In the genomic region with DNA sequence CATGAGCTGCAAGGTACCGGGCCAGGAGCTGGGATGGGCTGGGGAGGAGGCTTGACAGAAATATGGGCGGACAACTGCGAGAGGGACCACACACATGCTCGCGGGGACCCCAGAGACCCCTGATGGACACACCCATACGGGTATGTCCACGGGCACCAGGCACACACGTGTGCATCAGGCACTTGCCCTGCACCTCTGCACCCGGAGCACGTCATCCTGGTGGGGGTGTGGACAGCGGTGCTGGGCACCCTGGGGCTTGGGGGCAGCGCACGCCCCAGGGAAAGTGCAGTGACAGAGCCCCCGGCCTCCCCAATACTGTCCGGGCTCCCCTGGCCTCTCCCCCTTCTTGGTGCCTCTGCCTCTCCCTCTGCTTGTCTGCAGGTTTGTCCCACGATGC, we compare ENCODE assay signal across 18 cellular contexts. TPM values are rescaled to one million over a fixed set of nuclear protein-coding genes. Genes with fewer than 3 reads are reported as not detected.
A peak's percentile ranks its signal among the peaks of the same experiment; 100 is the strongest.
DNase-seq lines count a peak whose midpoint lies in the region; ATAC-seq, FAIRE-seq and TF ChIP-seq lines count a peak whose summit lies in the region.
"Had no signal": no experiment of that assay in that cellular context is flagged by ENCODE, and none has a peak within 500 bp of the region (broad histone marks: within the 10 kb centered on the region; RNA-seq: fewer than 3 reads in every experiment).

No MANE protein-coding gene starts in this region.

- CTCF ChIA-PET in HepG2 (lab: Yijun Ruan, JAX; ENCODE audit: low intra/inter-chr PET ratio, low total read pairs) (interaction anchor here (1.7 kb wide), 1 partner anchor 36 kb away, joined by 13 read pairs; no protein-coding TSS in a partner anchor), PC-3 (lab: Charles Lee) (no interaction called here)

- ATAC-seq in HepG2 (no peak), right lobe of liver (no peak), PC-3 (no peak)
- no peak for ATAC-seq in naive thymus-derived CD8-positive, alpha-beta T cell
- ATAC-seq: left colon, sciatic nerve had no signal

- H3K4me2 ChIP-seq in HepG2 (ENCODE audit: low read depth, low read length): peak overlapping the region; percentile 98
- no peak overlapping the region for H3K4me2 ChIP-seq in PC-3 (ENCODE audit: low read length)

- no peak for FAIRE-seq in HepG2 (lab: Jason Lieb, UNC)

- TF ChIP-seq EP300 in HepG2 (IDR thresholded peaks at IDR 0.05; ENCODE audit: low read depth in 2 of 2, low read length in 2 of 2): no peak
- TF ChIP-seq EP300 in HepG2 (CRISPR knock-in tag; IDR thresholded peaks at IDR 0.05; ENCODE audit: borderline replicate concordance): no peak

- WGBS in HepG2 (ENCODE audit: low lambda C conversion rate): 39% methylated on average over 5 of the region's 16 CpGs
- WGBS in right lobe of liver (ENCODE audit: insufficient coverage, low coverage, low lambda C conversion rate, missing lambda C conversion rate): 70% methylated on average over 2 of the region's 16 CpGs

- H3K36me3 ChIP-seq in HepG2 (replicated peaks in 1 of 2; ENCODE audit: control insufficient read depth in 1 of 2, insufficient read depth in 2 of 2, low read length in 2 of 2): no peaks in the 10 kb centered on the region
- H3K36me3 ChIP-seq in right lobe of liver: no peaks in the 10 kb centered on the region
- no peaks in the 10 kb centered on the region for H3K36me3 ChIP-seq in PC-3 (ENCODE audit: low read depth, low read length)
- H3K36me3 ChIP-seq: SJSA1 had no signal

- POLR2A ChIA-PET in HepG2 (lab: Yijun Ruan, JAX): no interaction called here
- POLR2A ChIA-PET in naive thymus-derived CD8-positive, alpha-beta T cell (lab: Charles Lee): no interaction called here
- POLR2A ChIA-PET in PC-3 (lab: Charles Lee; ENCODE audit: unreplicated experiment): no interaction called here

- peak overlapping the region in 6 of 10 donors; percentile 64 to 88 (median 74) for H3K4me3 Mint-ChIP-seq in naive thymus-derived CD8-positive, alpha-beta T cell

- H3K9ac ChIP-seq in HepG2 (ENCODE audit: insufficient read depth, low read depth, low read length) (peak overlapping the region; percentile 75; the same call in 1 of the 2 replicates), PC-3 (ENCODE audit: low read length) (no peak overlapping the region)

- H3K36me3 Mint-ChIP-seq in naive thymus-derived CD8-positive, alpha-beta T cell: no peaks in the 10 kb centered on the region
- H3K36me3 Mint-ChIP-seq: activated naive CD8-positive, alpha-beta T cell treated with anti-CD3 and anti-CD28 coated beads, Interleukin-2, amount 10 ng/mL, durations not matched to agents 7 days and 5 days had no signal

- TF ChIP-seq CTCF in HepG2 (CRISPR knock-in tag; IDR thresholded peaks at IDR 0.05) (no peak), right lobe of liver (IDR thresholded peaks at IDR 0.05) (no peak), coronary artery (IDR thresholded peaks at IDR 0.05) (no peak), PC-3 (conservative IDR thresholded peaks at IDR 0.05; ENCODE audit: low read depth, low read length) (no peak)

- peaks cover 32 to 82% (median 63%) of the 10 kb centered on the region in 4 donors for H3K4me1 Mint-ChIP-seq in naive thymus-derived CD8-positive, alpha-beta T cell

- no TSS peak for BruUV-seq in HepG2 (replicated peaks; lab: Mats Ljungman, UMichigan)
- no TSS peak for BruUV-seq in PC-3 (replicated peaks; lab: Mats Ljungman, UMichigan)

- H3K79me2 ChIP-seq in HepG2 (ENCODE audit: insufficient read depth, low read length): no peaks in the 10 kb centered on the region
- no peaks in the 10 kb centered on the region for H3K79me2 ChIP-seq in PC-3 (ENCODE audit: low read length)

- H3K27ac Mint-ChIP-seq in naive thymus-derived CD8-positive, alpha-beta T cell: peak overlapping the region; percentile 95 to 100 (median 98)
- H3K27ac Mint-ChIP-seq: H9 had no signal

- in situ Hi-C loops in HepG2 (cut with HindIII; ENCODE audit: extremely low pct_ligation_motif_present, low pct_unique_long_range_greater_than_20kb): loop anchor here (5.0 kb wide), 2 partner anchors 42 to 108 kb away; a partner anchor contains a TSS

- H2AFZ ChIP-seq in HepG2 (ENCODE audit: low read length) (no peak overlapping the region), PC-3 (ENCODE audit: low read length) (no peak overlapping the region)

- H3K9me2 ChIP-seq in PC-3 (replicated peaks; ENCODE audit: low read length): no peaks in the 10 kb centered on the region

- peak overlapping the region in 1 of 3 experiments; percentile 76; a peak in 1 of 6 replicates for H3K4me3 ChIP-seq in HepG2 (replicated peaks in 1 of 3; ENCODE audit: insufficient read depth in 1 of 3, low read depth in 2 of 3, low read length in 3 of 3)
- H3K4me3 ChIP-seq in right lobe of liver: no peak overlapping the region
- H3K4me3 ChIP-seq in coronary artery: peak overlapping the region; percentile 7
- no peak overlapping the region for H3K4me3 ChIP-seq in PC-3 (ENCODE audit: low read length)
- H3K4me3 ChIP-seq: SJSA1 had no signal

- intact Hi-C loops in HepG2 (cut with micrococcal nuclease; ENCODE audit: unreplicated experiment) (loop anchor here (5.0 kb wide), 1 partner anchor 73 kb away; no protein-coding TSS in a partner anchor), right lobe of liver (cut with DNase I) (loop anchor here in 1 of 2 donors (5.0 kb wide), 1 partner anchor 118 kb away; no protein-coding TSS in a partner anchor), PC-3 (cut with micrococcal nuclease) (no loop called here)

- no peak for TF ChIP-seq RAD21 in HepG2 (CRISPR knock-in tag; IDR thresholded peaks at IDR 0.05)

- no peaks in the 10 kb centered on the region for H3K9me3 Mint-ChIP-seq in naive thymus-derived CD8-positive, alpha-beta T cell
- H3K9me3 Mint-ChIP-seq: activated naive CD8-positive, alpha-beta T cell treated with anti-CD3 and anti-CD28 coated beads, Interleukin-2, amount 10 ng/mL, durations not matched to agents 7 days and 5 days; H9; nephron had no signal

- H3K27me3 ChIP-seq in HepG2 (ENCODE audit: control insufficient read depth in 1 of 2, insufficient read depth in 2 of 2, low read length in 2 of 2) (peaks cover 2 to 32% of the 10 kb centered on the region in 2 experiments; a peak in 4 of 5 replicates), right lobe of liver (no peaks in the 10 kb centered on the region), PC-3 (ENCODE audit: low read length) (no peaks in the 10 kb centered on the region)

- H3K27ac ChIP-seq in HepG2 (ENCODE audit: extremely low read length, insufficient read depth, low read length) (no peak overlapping the region), right lobe of liver (no peak overlapping the region), coronary artery (peak overlapping the region; percentile 96 to 100), PC-3 (ENCODE audit: low read length) (no peak overlapping the region)
- H3K27ac ChIP-seq: SJSA1 had no signal

- H4K20me1 ChIP-seq in HepG2 (ENCODE audit: insufficient read depth, low read length) (no peaks in the 10 kb centered on the region), PC-3 (ENCODE audit: low read length) (no peaks in the 10 kb centered on the region)

- H3F3A ChIP-seq in PC-3 (ENCODE audit: low read length, unreplicated experiment): no peaks in the 10 kb centered on the region

- no peak for DNase-seq in HepG2 (ENCODE audit: low spot score)
- no peak for DNase-seq in right lobe of liver
- no peak for DNase-seq in coronary artery (ENCODE audit: low spot score)
- DNase-seq in naive thymus-derived CD8-positive, alpha-beta T cell: peak in 1 of 10 donors; percentile 27
- no peak for DNase-seq in NCI-H526 (lab: John Stamatoyannopoulos, UW)
- no peak for DNase-seq in PC-3
- no peak for DNase-seq in NCI-H1930 (lab: John Stamatoyannopoulos, UW)
- no peak for DNase-seq in stimulated activated CD4-positive, alpha-beta T cell treated with anti-CD3 and anti-CD28 coated beads, Interleukin-1b, Interleukin-23, amount 100 ng/mL, for 48 hours
- DNase-seq: activated naive CD8-positive, alpha-beta T cell treated with anti-CD3 and anti-CD28 coated beads, Interleukin-2, amount 10 ng/mL, durations not matched to agents 7 days and 5 days; AML-193; cerebellar nuclear complex; DMS79; NCI-H1105 treated with DMSO at 0.1 percent for 48 hours had no signal

- no peaks in the 10 kb centered on the region for H3K27me3 Mint-ChIP-seq in naive thymus-derived CD8-positive, alpha-beta T cell

- H3K9me3 ChIP-seq in HepG2 (ENCODE audit: low read length) (no peaks in the 10 kb centered on the region), right lobe of liver (no peaks in the 10 kb centered on the region), PC-3 (ENCODE audit: low read length) (no peaks in the 10 kb centered on the region)
- H3K9me3 ChIP-seq: SJSA1 had no signal

- H3K4me1 ChIP-seq in HepG2 (ENCODE audit: insufficient read depth, low read length): peaks cover 80% of the 10 kb centered on the region
- H3K4me1 ChIP-seq in right lobe of liver: peaks cover 0 to 26% (median 10%) of the 10 kb centered on the region in 4 donors
- H3K4me1 ChIP-seq in PC-3 (ENCODE audit: insufficient read depth, low read length): peaks cover 49% of the 10 kb centered on the region

- TF ChIP-seq POLR2A in HepG2 (IDR thresholded peaks at IDR 0.05; ENCODE audit: insufficient read depth in 1 of 2, low read depth in 2 of 2, low read length in 2 of 2) (no peak), right lobe of liver (IDR thresholded peaks at IDR 0.05) (no peak)

RNA-seq across cellular contexts. Expression of a gene that starts 1.7 kb away (rescaled TPM):
- total RNA-seq in HepG2 (2016; rRNA removed; fragmentation: Illumina TruSeq; extraction: Trizol) (53.9 and 59.7 TPM in 2 replicates), right lobe of liver (1 to 10 TPM in 5 of 6 experiments, under 1 TPM in 1; 0.79 to 5.4 (median 2.7) TPM), PC-3 (2014; rRNA removed) (45.9 and 48.7 TPM in 2 replicates)
- 18.2 and 27.4 TPM in 2 replicates for total RNA-seq in HepG2 (2016; cell fraction: cytosol; rRNA removed; fragmentation: Illumina TruSeq; extraction: Trizol; ENCODE audit: low read depth)
- 53.1 and 55.2 TPM in 2 replicates for total RNA-seq in HepG2 (2016; cell fraction: insoluble cytoplasmic fraction; rRNA removed; fragmentation: Illumina TruSeq; extraction: Trizol)
- 23.1 and 27.8 TPM in 2 replicates for total RNA-seq in HepG2 (2016; cell fraction: membrane; rRNA removed; fragmentation: Illumina TruSeq; extraction: Trizol)
- total RNA-seq in HepG2 (2016; cell fraction: nucleus; rRNA removed; fragmentation: Illumina TruSeq; extraction: Trizol): 25.3 and 26.5 TPM in 2 replicates
- polyA plus RNA-seq in HepG2 (2011; rRNA removed): 59.5 and 62.2 TPM in 2 replicates
- polyA plus RNA-seq in HepG2 (2011; cell fraction: cytosol; rRNA removed): 27.8 and 82.6 TPM in 2 replicates
- polyA plus RNA-seq in HepG2 (2011; cell fraction: nucleus; rRNA removed): 47.3 and 55.5 TPM in 2 replicates
- polyA plus RNA-seq in HepG2 (2012): 46.4 and 49.2 TPM in 2 replicates
- 85.4 and 115 TPM in 2 replicates for polyA plus RNA-seq in HepG2 (2016; cell fraction: cytosol; fragmentation: Illumina TruSeq; extraction: Trizol; ENCODE audit: low read depth)
- polyA plus RNA-seq in HepG2 (2016; cell fraction: insoluble cytoplasmic fraction; fragmentation: Illumina TruSeq; extraction: Trizol; ENCODE audit: low read depth): 142 and 159 TPM in 2 replicates
- 67.3 and 82.2 TPM in 2 replicates for polyA plus RNA-seq in HepG2 (2016; cell fraction: membrane; fragmentation: Illumina TruSeq; extraction: Trizol; ENCODE audit: low read depth)
- polyA plus RNA-seq in HepG2 (2016; cell fraction: nucleus; fragmentation: Illumina TruSeq; extraction: Trizol; ENCODE audit: insufficient read depth, low read depth): 136 and 137 TPM in 2 replicates
- 24.8 and 136 TPM in 2 replicates for polyA minus RNA-seq in HepG2 (2011; rRNA and poly(A)+ RNA removed; ENCODE audit: low replicate concordance)
- polyA minus RNA-seq in HepG2 (2011; cell fraction: cytosol; rRNA and poly(A)+ RNA removed): 20.6 and 28.4 TPM in 2 replicates
- 4.7 and 11.8 TPM in 2 replicates for polyA minus RNA-seq in HepG2 (2011; cell fraction: nucleus; rRNA and poly(A)+ RNA removed)
- 10 to 100 TPM; 96.5 to 98.1 TPM for total RNA-seq in naive thymus-derived CD8-positive, alpha-beta T cell
- 100 to 1,000 TPM; 342 to 784 (median 530) TPM for polyA plus RNA-seq in naive thymus-derived CD8-positive, alpha-beta T cell

RNA-seq across cellular contexts. Expression of a gene that starts 6.1 kb away (rescaled TPM):
- total RNA-seq in HepG2 (2016; rRNA removed; fragmentation: Illumina TruSeq; extraction: Trizol) (20.7 and 27.4 TPM in 2 replicates), right lobe of liver (1 to 10 TPM; 2.2 to 8.1 (median 3.9) TPM), PC-3 (2014; rRNA removed) (66.7 and 108 TPM in 2 replicates)
- total RNA-seq in HepG2 (2016; cell fraction: cytosol; rRNA removed; fragmentation: Illumina TruSeq; extraction: Trizol; ENCODE audit: low read depth): 9.2 and 10.3 TPM in 2 replicates
- total RNA-seq in HepG2 (2016; cell fraction: insoluble cytoplasmic fraction; rRNA removed; fragmentation: Illumina TruSeq; extraction: Trizol): 21.2 and 28.4 TPM in 2 replicates
- total RNA-seq in HepG2 (2016; cell fraction: membrane; rRNA removed; fragmentation: Illumina TruSeq; extraction: Trizol): 12.9 and 13.8 TPM in 2 replicates
- 15.9 and 16.8 TPM in 2 replicates for total RNA-seq in HepG2 (2016; cell fraction: nucleus; rRNA removed; fragmentation: Illumina TruSeq; extraction: Trizol)
- polyA plus RNA-seq in HepG2 (2011; rRNA removed): 5.7 and 7.3 TPM in 2 replicates
- 4.1 and 10.9 TPM in 2 replicates for polyA plus RNA-seq in HepG2 (2011; cell fraction: cytosol; rRNA removed)
- polyA plus RNA-seq in HepG2 (2011; cell fraction: nucleus; rRNA removed): 20.8 and 27.4 TPM in 2 replicates
- polyA plus RNA-seq in HepG2 (2012): 4.5 and 5.0 TPM in 2 replicates
- polyA plus RNA-seq in HepG2 (2016; cell fraction: cytosol; fragmentation: Illumina TruSeq; extraction: Trizol; ENCODE audit: low read depth): 5.8 and 6.5 TPM in 2 replicates
- polyA plus RNA-seq in HepG2 (2016; cell fraction: insoluble cytoplasmic fraction; fragmentation: Illumina TruSeq; extraction: Trizol; ENCODE audit: low read depth): 20.9 and 21.6 TPM in 2 replicates
- 9.6 and 10.0 TPM in 2 replicates for polyA plus RNA-seq in HepG2 (2016; cell fraction: membrane; fragmentation: Illumina TruSeq; extraction: Trizol; ENCODE audit: low read depth)
- polyA plus RNA-seq in HepG2 (2016; cell fraction: nucleus; fragmentation: Illumina TruSeq; extraction: Trizol; ENCODE audit: insufficient read depth, low read depth): 36.1 and 37.5 TPM in 2 replicates
- polyA minus RNA-seq in HepG2 (2011; rRNA and poly(A)+ RNA removed; ENCODE audit: low replicate concordance): 12.1 and 23.1 TPM in 2 replicates
- 2.8 and 5.5 TPM in 2 replicates for polyA minus RNA-seq in HepG2 (2011; cell fraction: cytosol; rRNA and poly(A)+ RNA removed)
- polyA minus RNA-seq in HepG2 (2011; cell fraction: nucleus; rRNA and poly(A)+ RNA removed): 7.3 and 9.0 TPM in 2 replicates
- total RNA-seq in naive thymus-derived CD8-positive, alpha-beta T cell: 10 to 100 TPM; 22.2 to 25.0 TPM
- polyA plus RNA-seq in naive thymus-derived CD8-positive, alpha-beta T cell: 10 to 100 TPM in 1 of 3 donors, 1 to 10 TPM in 2; 7.2 to 10.1 (median 7.6) TPM

RNA-seq across cellular contexts. Expression of a gene that starts 10.4 kb away (rescaled TPM):
- total RNA-seq in HepG2 (2016; rRNA removed; fragmentation: Illumina TruSeq; extraction: Trizol) (32.1 and 37.9 TPM in 2 replicates), right lobe of liver (10 to 100 TPM; 11.2 to 50.0 (median 27.5) TPM), PC-3 (2014; rRNA removed) (100 and 109 TPM in 2 replicates)
- total RNA-seq in HepG2 (2016; cell fraction: cytosol; rRNA removed; fragmentation: Illumina TruSeq; extraction: Trizol; ENCODE audit: low read depth): 22.2 and 30.3 TPM in 2 replicates
- 29.1 and 37.9 TPM in 2 replicates for total RNA-seq in HepG2 (2016; cell fraction: insoluble cytoplasmic fraction; rRNA removed; fragmentation: Illumina TruSeq; extraction: Trizol)
- 30.8 and 36.2 TPM in 2 replicates for total RNA-seq in HepG2 (2016; cell fraction: membrane; rRNA removed; fragmentation: Illumina TruSeq; extraction: Trizol)
- 14.7 and 15.4 TPM in 2 replicates for total RNA-seq in HepG2 (2016; cell fraction: nucleus; rRNA removed; fragmentation: Illumina TruSeq; extraction: Trizol)
- polyA plus RNA-seq in HepG2 (2011; rRNA removed): 18.0 and 31.6 TPM in 2 replicates
- polyA plus RNA-seq in HepG2 (2011; cell fraction: cytosol; rRNA removed): 18.1 and 57.4 TPM in 2 replicates
- polyA plus RNA-seq in HepG2 (2011; cell fraction: nucleus; rRNA removed): 37.9 and 74.0 TPM in 2 replicates
- 3.6 and 7.4 TPM in 2 replicates for polyA plus RNA-seq in HepG2 (2012)
- polyA plus RNA-seq in HepG2 (2016; cell fraction: cytosol; fragmentation: Illumina TruSeq; extraction: Trizol; ENCODE audit: low read depth): 34.0 and 41.4 TPM in 2 replicates
- polyA plus RNA-seq in HepG2 (2016; cell fraction: insoluble cytoplasmic fraction; fragmentation: Illumina TruSeq; extraction: Trizol; ENCODE audit: low read depth): 44.2 and 51.5 TPM in 2 replicates
- polyA plus RNA-seq in HepG2 (2016; cell fraction: membrane; fragmentation: Illumina TruSeq; extraction: Trizol; ENCODE audit: low read depth): 41.2 and 43.7 TPM in 2 replicates
- polyA plus RNA-seq in HepG2 (2016; cell fraction: nucleus; fragmentation: Illumina TruSeq; extraction: Trizol; ENCODE audit: insufficient read depth, low read depth): 39.7 and 41.0 TPM in 2 replicates
- polyA minus RNA-seq in HepG2 (2011; rRNA and poly(A)+ RNA removed; ENCODE audit: low replicate concordance): 21.4 and 23.6 TPM in 2 replicates
- 8.4 and 15.7 TPM in 2 replicates for polyA minus RNA-seq in HepG2 (2011; cell fraction: cytosol; rRNA and poly(A)+ RNA removed)
- 2.2 and 7.5 TPM in 2 replicates for polyA minus RNA-seq in HepG2 (2011; cell fraction: nucleus; rRNA and poly(A)+ RNA removed)
- 1 to 10 TPM; 2.2 to 2.3 TPM for total RNA-seq in naive thymus-derived CD8-positive, alpha-beta T cell
- polyA plus RNA-seq in naive thymus-derived CD8-positive, alpha-beta T cell: 10 to 100 TPM; 21.1 to 86.9 (median 28.3) TPM

RNA-seq across cellular contexts. Expression of a gene that starts 41.4 kb away (rescaled TPM):
- total RNA-seq in HepG2 (2016; rRNA removed; fragmentation: Illumina TruSeq; extraction: Trizol) (10.8 and 19.0 TPM in 2 replicates), right lobe of liver (1 to 10 TPM in 5 of 6 experiments, under 1 TPM in 1; 0.74 to 3.2 (median 2.2) TPM), PC-3 (2014; rRNA removed) (27.5 and 33.6 TPM in 2 replicates)
- total RNA-seq in HepG2 (2016; cell fraction: cytosol; rRNA removed; fragmentation: Illumina TruSeq; extraction: Trizol; ENCODE audit: low read depth): 11.9 and 15.2 TPM in 2 replicates
- 12.1 and 17.9 TPM in 2 replicates for total RNA-seq in HepG2 (2016; cell fraction: insoluble cytoplasmic fraction; rRNA removed; fragmentation: Illumina TruSeq; extraction: Trizol)
- 21.1 and 26.4 TPM in 2 replicates for total RNA-seq in HepG2 (2016; cell fraction: membrane; rRNA removed; fragmentation: Illumina TruSeq; extraction: Trizol)
- 8.8 and 9.1 TPM in 2 replicates for total RNA-seq in HepG2 (2016; cell fraction: nucleus; rRNA removed; fragmentation: Illumina TruSeq; extraction: Trizol)
- 6.6 and 10.9 TPM in 2 replicates for polyA plus RNA-seq in HepG2 (2011; rRNA removed)
- 11.8 and 25.5 TPM in 2 replicates for polyA plus RNA-seq in HepG2 (2011; cell fraction: cytosol; rRNA removed)
- 16.5 and 16.6 TPM in 2 replicates for polyA plus RNA-seq in HepG2 (2011; cell fraction: nucleus; rRNA removed)
- 4.0 and 4.3 TPM in 2 replicates for polyA plus RNA-seq in HepG2 (2012)
- 8.8 and 9.5 TPM in 2 replicates for polyA plus RNA-seq in HepG2 (2016; cell fraction: cytosol; fragmentation: Illumina TruSeq; extraction: Trizol; ENCODE audit: low read depth)
- 8.7 and 9.4 TPM in 2 replicates for polyA plus RNA-seq in HepG2 (2016; cell fraction: insoluble cytoplasmic fraction; fragmentation: Illumina TruSeq; extraction: Trizol; ENCODE audit: low read depth)
- polyA plus RNA-seq in HepG2 (2016; cell fraction: membrane; fragmentation: Illumina TruSeq; extraction: Trizol; ENCODE audit: low read depth): 13.5 TPM in 2 replicates
- polyA plus RNA-seq in HepG2 (2016; cell fraction: nucleus; fragmentation: Illumina TruSeq; extraction: Trizol; ENCODE audit: insufficient read depth, low read depth): 12.3 and 13.5 TPM in 2 replicates
- 0.82 and 39.5 TPM in 2 replicates for polyA minus RNA-seq in HepG2 (2011; rRNA and poly(A)+ RNA removed; ENCODE audit: low replicate concordance)
- 12.8 and 13.8 TPM in 2 replicates for polyA minus RNA-seq in HepG2 (2011; cell fraction: cytosol; rRNA and poly(A)+ RNA removed)
- 4.1 and 4.5 TPM in 2 replicates for polyA minus RNA-seq in HepG2 (2011; cell fraction: nucleus; rRNA and poly(A)+ RNA removed)
- 1 to 10 TPM; 5.5 to 6.6 TPM for total RNA-seq in naive thymus-derived CD8-positive, alpha-beta T cell
- 1 to 10 TPM; 1.6 to 4.4 (median 4.3) TPM for polyA plus RNA-seq in naive thymus-derived CD8-positive, alpha-beta T cell

Comparison
In these comparisons a context has a peak if more than half of its experiments do, and no peak if none do; other contexts are left out.
1. H3K27ac ChIP-seq: peak in coronary artery (2 of 2); none in HepG2 (single experiment), right lobe of liver (0 of 3) and PC-3 (single experiment).